In genomic region chr20:57774111-57774880, GRCh38 we compare ENCODE assay signal across 2 cellular contexts.
TF ChIP-seq lines count a peak whose summit lies in the region.

No MANE protein-coding gene starts in this region.

TF ChIP-seq in A549, 52 proteins besides CTCF, POLR2A, EP300 and RAD21 (continued from another document):
- TF ChIP-seq BCL3 (IDR thresholded peaks at IDR 0.05) (no peak), MAZ (IDR thresholded peaks at IDR 0.05; ENCODE audit: borderline replicate concordance, low read depth, low read length) (no peak), CEBPB (IDR thresholded peaks at IDR 0.05) (no peak), RARB (CRISPR knock-in tag; IDR thresholded peaks at IDR 0.05) (no peak), CHD4 (IDR thresholded peaks at IDR 0.05; ENCODE audit: borderline replicate concordance) (no peak), HMGXB4 (CRISPR knock-in tag; IDR thresholded peaks at IDR 0.05; ENCODE audit: borderline replicate concordance) (no peak), ZSCAN20 (CRISPR knock-in tag; IDR thresholded peaks at IDR 0.05) (no peak), HOXB5 (CRISPR knock-in tag; IDR thresholded peaks at IDR 0.05) (no peak), TFCP2L1 (CRISPR knock-in tag; IDR thresholded peaks at IDR 0.05) (no peak), MAFK (IDR thresholded peaks at IDR 0.05; ENCODE audit: partially characterized antibody) (no peak), CBX8 (IDR thresholded peaks at IDR 0.05) (no peak), TP53 (CRISPR knock-in tag; IDR thresholded peaks at IDR 0.05) (no peak), RCOR1 (IDR thresholded peaks at IDR 0.05; ENCODE audit: low read depth, low read length) (no peak), ZC3H11A (IDR thresholded peaks at IDR 0.05) (no peak), HDAC2 (IDR thresholded peaks at IDR 0.05) (no peak)
TF ChIP-seq in A549: peak in this region for 0.

TF ChIP-seq in IMR-90, 13 proteins besides CTCF, POLR2A, EP300 and RAD21 (continued from another document):
- TF ChIP-seq ELK1 (IDR thresholded peaks at IDR 0.05; ENCODE audit: borderline replicate concordance, low read depth, low read length): no peak
- no peak for TF ChIP-seq RFX5 (IDR thresholded peaks at IDR 0.05; ENCODE audit: low read depth, low read length)
- no peak for TF ChIP-seq NFE2L2 (IDR thresholded peaks at IDR 0.05; ENCODE audit: low read depth, low read length)
- TF ChIP-seq BHLHE40 (IDR thresholded peaks at IDR 0.05; ENCODE audit: low read depth, low read length): no peak
- no peak for TF ChIP-seq USF2 (IDR thresholded peaks at IDR 0.05; ENCODE audit: low read depth, low read length)
- TF ChIP-seq MAFK (IDR thresholded peaks at IDR 0.05; ENCODE audit: low read depth, low read length): no peak
- no peak for TF ChIP-seq CEBPB (IDR thresholded peaks at IDR 0.05; ENCODE audit: low read depth, low read length)
- no peak for TF ChIP-seq FOS (IDR thresholded peaks at IDR 0.05; ENCODE audit: low read depth, low read length)
- no peak for TF ChIP-seq MXI1 (IDR thresholded peaks at IDR 0.05; ENCODE audit: borderline replicate concordance, low read depth, low read length)
- no peak for TF ChIP-seq SMC3 (IDR thresholded peaks at IDR 0.05; ENCODE audit: low read depth, low read length)
- no peak for TF ChIP-seq CHD1 (IDR thresholded peaks at IDR 0.05; ENCODE audit: low read depth, low read length)
